In the genomic region with DNA sequence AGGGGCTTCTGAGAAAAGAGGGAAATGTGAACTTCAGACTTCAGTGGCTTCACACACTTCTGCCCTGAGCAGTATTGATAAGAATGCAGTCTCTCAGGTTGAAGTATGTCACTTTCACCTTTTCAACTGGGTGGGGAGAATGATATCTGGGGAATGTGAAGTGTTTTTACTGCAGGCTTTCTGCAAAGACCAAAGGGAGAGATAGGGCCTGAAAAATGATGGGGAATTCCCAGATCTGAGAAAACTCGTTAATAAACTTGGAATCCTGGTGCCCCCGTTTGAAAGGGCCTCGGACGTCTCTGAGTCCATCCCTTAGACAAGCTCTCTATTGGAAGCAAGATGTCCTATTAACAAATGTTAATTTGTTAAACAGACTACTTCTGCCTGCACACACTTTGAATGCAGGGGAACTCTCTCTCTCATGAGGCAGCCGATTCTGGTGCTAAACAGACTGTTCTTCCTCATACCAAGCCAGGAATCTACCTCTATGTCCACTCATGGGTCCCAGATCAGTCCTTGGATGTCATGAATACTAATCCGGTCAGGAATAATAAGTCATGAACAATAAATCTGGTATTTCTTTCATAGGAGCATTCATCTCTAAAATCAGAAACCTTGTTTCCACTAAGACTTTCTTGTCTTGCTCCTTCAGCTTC, we compare ENCODE assay signal across 25 cellular contexts.
DNase-seq lines count a peak whose midpoint lies in the region; ATAC-seq and TF ChIP-seq lines count a peak whose summit lies in the region.
"Had no signal": no experiment of that assay in that cellular context is flagged by ENCODE, and none has a peak within 500 bp of the region (broad histone marks: within the 10 kb centered on the region; RNA-seq: fewer than 3 reads in every experiment).

No MANE protein-coding gene starts in this region.

- H3K9me3 ChIP-seq in muscle layer of colon (ENCODE audit: low read length), result no peaks in the 10 kb centered on the region
- H3K9me3 ChIP-seq in upper lobe of right lung, result no peaks in the 10 kb centered on the region
- H3K9me3 ChIP-seq: gastroesophageal sphincter, psoas muscle had no signal

- no peak overlapping the region for H3K4me2 ChIP-seq in GM23338

- TF ChIP-seq CTCF in upper lobe of right lung (IDR thresholded peaks at IDR 0.05) (no peak), GM23338 (conservative IDR thresholded peaks at IDR 0.05; ENCODE audit: low read depth in 2 of 2) (no peak)

- 0 out of 2 replicates have a peak, but pooled peaks cover 12% of the 10 kb centered on the region for H3K9me2 ChIP-seq in GM23338 (ENCODE audit: insufficient read depth)

- H3K36me3 ChIP-seq in muscle layer of colon (ENCODE audit: insufficient read depth, low read length) (no peaks in the 10 kb centered on the region), upper lobe of right lung (no peaks in the 10 kb centered on the region), GM23338 (ENCODE audit: insufficient read depth) (no peaks in the 10 kb centered on the region)
- H3K36me3 ChIP-seq: gastroesophageal sphincter had no signal

- intact Hi-C loops in upper lobe of right lung (cut with DNase I), result no loop called here

- H3K36me3 Mint-ChIP-seq in GM23338 (ENCODE audit: low read depth), result no peaks in the 10 kb centered on the region
- H3K36me3 Mint-ChIP-seq: naive B cell had no signal

- H3K27me3 Mint-ChIP-seq in GM23338 (ENCODE audit: insufficient read depth, low read depth, poor library complexity), result no peaks in the 10 kb centered on the region
- H3K27me3 Mint-ChIP-seq: activated CD4-positive, alpha-beta T cell treated with anti-CD3 and anti-CD28 coated beads, Interleukin-2, amount 10 ng/mL, durations not matched to agents 7 days and 5 days had no signal

- DNase-seq in DMS53 (lab: John Stamatoyannopoulos, UW) (peak; percentile 14), DMS53 treated with DMSO at 0.1 percent for 48 hours (lab: John Stamatoyannopoulos, UW; ENCODE audit: unreplicated experiment) (no peak), epithelial cell of prostate (ENCODE audit: low read depth, low spot score) (no peak), upper lobe of right lung (no peak), GM23338 (ENCODE audit: low spot score) (no peak)
- DNase-seq in activated CD4-positive, alpha-beta T cell treated with anti-CD3 and anti-CD28 coated beads, Interleukin-2, amount 50 U/mL, for 1 hour, result no peak
- DNase-seq: activated CD4-positive, alpha-beta T cell treated with anti-CD3 and anti-CD28 coated beads, Interleukin-2, amount 10 ng/mL, durations not matched to agents 7 days and 5 days; activated naive CD4-positive, alpha-beta T cell treated with anti-CD3 and anti-CD28 coated beads for 36 hours; activated T-cell treated with anti-CD3 and anti-CD28 coated beads for 4 hours; aorta; GM23248; MV-4-11; naive B cell; NCI-H187; NCI-H446 treated with DMSO at 0.1 percent for 48 hours; NK-92 treated with Interleukin-12 subunit alpha and Interleukin-12 subunit beta, amount 100 ng/mL, for 24 hours; psoas muscle; RPMI8226; stimulated activated CD8-positive, alpha-beta memory T cell treated with anti-CD3 and anti-CD28 coated beads, Interleukin-4, amount 100 ng/mL, for 48 hours; SW 1271 had no signal

- H3K27ac ChIP-seq in epithelial cell of prostate (peak overlapping the region; percentile 24), muscle layer of colon (ENCODE audit: low read depth, low read length) (peak overlapping the region; percentile 10), upper lobe of right lung (no peak overlapping the region), GM23338 (ENCODE audit: low read depth) (no peak overlapping the region)
- H3K27ac ChIP-seq: 22Rv1, gastroesophageal sphincter, GM23248, psoas muscle had no signal

- H2AFZ ChIP-seq in GM23338, result no peak overlapping the region
- H2AFZ ChIP-seq: GM23248 had no signal

- ATAC-seq in upper lobe of right lung, result peak; percentile 80
- ATAC-seq in GM23338, result no peak
- ATAC-seq in HG03342 (IDR thresholded peaks at IDR 0.05; ENCODE audit: unreplicated experiment), result no peak
- ATAC-seq: gastroesophageal sphincter, K562, psoas muscle had no signal

- H3F3A ChIP-seq in GM23338 (replicated peaks; ENCODE audit: low read depth), result no peaks in the 10 kb centered on the region

- H3K4me3 Mint-ChIP-seq in GM23338, result no peak overlapping the region
- H3K4me3 Mint-ChIP-seq: activated CD4-positive, alpha-beta T cell treated with anti-CD3 and anti-CD28 coated beads, Interleukin-2, amount 10 ng/mL, durations not matched to agents 7 days and 5 days; activated naive CD4-positive, alpha-beta T cell treated with anti-CD3 and anti-CD28 coated beads for 36 hours; naive B cell had no signal

- H3K9ac ChIP-seq in muscle layer of colon (ENCODE audit: low read length), result no peak overlapping the region
- H3K9ac ChIP-seq: GM23248 had no signal

- H3K27me3 ChIP-seq in muscle layer of colon (ENCODE audit: control insufficient read depth in 1 of 2, insufficient read depth in 2 of 2, low read length in 2 of 2), result no peaks in the 10 kb centered on the region
- H3K27me3 ChIP-seq in upper lobe of right lung, result no peaks in the 10 kb centered on the region
- no peaks in the 10 kb centered on the region for H3K27me3 ChIP-seq in GM23338 (ENCODE audit: insufficient read depth)
- H3K27me3 ChIP-seq: gastroesophageal sphincter had no signal

- peaks cover 3% of the 10 kb centered on the region; the same call in 2 of the 3 replicates for H3K9me3 Mint-ChIP-seq in GM23338
- H3K9me3 Mint-ChIP-seq: activated naive CD4-positive, alpha-beta T cell treated with anti-CD3 and anti-CD28 coated beads for 36 hours had no signal

- no peak overlapping the region for H3K27ac Mint-ChIP-seq in GM23338
- H3K27ac Mint-ChIP-seq: activated CD4-positive, alpha-beta T cell treated with anti-CD3 and anti-CD28 coated beads, Interleukin-2, amount 10 ng/mL, durations not matched to agents 7 days and 5 days; activated naive CD4-positive, alpha-beta T cell treated with anti-CD3 and anti-CD28 coated beads for 36 hours; naive B cell had no signal

- H3K4me1 ChIP-seq in muscle layer of colon (ENCODE audit: insufficient read depth, low read length) (peaks cover 6% of the 10 kb centered on the region), upper lobe of right lung (no peaks in the 10 kb centered on the region), GM23338 (ENCODE audit: insufficient read depth) (no peaks in the 10 kb centered on the region)

- no peaks in the 10 kb centered on the region for H3K79me2 ChIP-seq in GM23338 (replicated peaks; ENCODE audit: insufficient read depth)

- no peaks in the 10 kb centered on the region; the same call in 2 of the 3 replicates for H3K4me1 Mint-ChIP-seq in GM23338
- H3K4me1 Mint-ChIP-seq: activated CD4-positive, alpha-beta T cell treated with anti-CD3 and anti-CD28 coated beads, Interleukin-2, amount 10 ng/mL, durations not matched to agents 7 days and 5 days; naive B cell had no signal

- no peaks in the 10 kb centered on the region for H4K20me1 ChIP-seq in GM23338 (replicated peaks; ENCODE audit: insufficient read depth)

- H3K4me3 ChIP-seq in muscle layer of colon (ENCODE audit: low read depth in 1 of 2, low read length in 2 of 2) (no peak overlapping the region), upper lobe of right lung (no peak overlapping the region), GM23338 (no peak overlapping the region)
- H3K4me3 ChIP-seq: gastroesophageal sphincter, GM23248, K562, psoas muscle had no signal

TF ChIP-seq in GM23338, 12 proteins besides CTCF, POLR2A, EP300 and RAD21 (continues in another document):
- TF ChIP-seq JUNB (IDR thresholded peaks at IDR 0.05; ENCODE audit: unreplicated experiment) (no peak), EZH2 (IDR thresholded peaks at IDR 0.05; ENCODE audit: low read depth, unreplicated experiment) (no peak)

Comparison
In these comparisons a context has a peak if more than half of its experiments do, and no peak if none do; other contexts are left out.
1. H3K27ac ChIP-seq: peak in epithelial cell of prostate (single experiment) and muscle layer of colon (single experiment); none in upper lobe of right lung (single experiment) and GM23338 (single experiment).